ENCODE assay signal across 1 cellular context in genomic region chr7:150302908-150303310, GRCh38. TPM values are rescaled to one million over a fixed set of nuclear protein-coding genes. Genes with fewer than 3 reads are reported as not detected.
"Had no signal": no experiment of that assay in that cellular context is flagged by ENCODE, and none has a peak within 500 bp of the region (broad histone marks: within the 10 kb centered on the region; RNA-seq: fewer than 3 reads in every experiment).

No MANE protein-coding gene starts in this region.

RNA-seq across cellular contexts. Expression of gene RARRES2, which starts 38.5 kb away (rescaled TPM):
- total RNA-seq: pulmonary artery endothelial cell had no signal
